Comparison of ENCODE assay signal across 16 cellular contexts in the genomic region with DNA sequence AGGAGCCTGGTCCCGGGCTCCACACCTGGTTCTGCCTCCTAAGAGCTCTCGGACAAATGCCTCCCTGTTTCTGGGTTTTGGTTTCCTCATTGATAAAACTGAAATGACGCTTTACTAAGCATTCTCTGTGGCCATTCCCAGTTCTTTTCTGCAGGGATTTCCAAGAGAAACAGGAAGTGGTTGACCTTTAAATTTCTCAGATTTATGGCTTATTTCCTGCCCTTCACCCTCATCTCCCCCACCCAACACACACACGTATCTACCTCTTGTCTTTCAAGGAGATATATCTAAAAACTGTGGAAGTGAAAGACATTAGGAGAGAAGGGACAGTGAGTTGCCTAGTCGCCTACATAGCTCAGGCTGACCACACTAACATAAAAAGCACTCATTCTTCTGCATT. TPM values are rescaled to one million over a fixed set of nuclear protein-coding genes. Genes with fewer than 3 reads are reported as not detected.
"Had no signal": no experiment of that assay in that cellular context is flagged by ENCODE, and none has a peak within 500 bp of the region (broad histone marks: within the 10 kb centered on the region; RNA-seq: fewer than 3 reads in every experiment).

No MANE protein-coding gene starts in this region.

- H3K4me1 Mint-ChIP-seq: natural killer cell had no signal

- ATAC-seq: activated T-cell treated with anti-CD3 and anti-CD28 coated beads, Interleukin-2, amount 50 U/mL, for 4 hours; lower lobe of right lung; natural killer cell had no signal

- H3K36me3 ChIP-seq: lower lobe of right lung, thyroid gland had no signal

- H3K4me3 Mint-ChIP-seq: activated naive CD8-positive, alpha-beta T cell; activated T-cell treated with anti-CD3 and anti-CD28 coated beads, Interleukin-2, amount 50 U/mL, for 4 hours; natural killer cell had no signal

- H3K27me3 ChIP-seq: hepatocyte, thyroid gland had no signal

- H3K27ac Mint-ChIP-seq: activated naive CD8-positive, alpha-beta T cell; natural killer cell had no signal

- H3K4me3 ChIP-seq: hepatocyte, lower lobe of right lung, thyroid gland had no signal

- H3K27me3 Mint-ChIP-seq: activated naive CD8-positive, alpha-beta T cell had no signal

- H3K9me3 Mint-ChIP-seq: activated T-cell treated with anti-CD3 and anti-CD28 coated beads, Interleukin-2, amount 50 U/mL, for 4 hours had no signal

- H3K27ac ChIP-seq: hepatocyte, lower lobe of right lung, thyroid gland had no signal

- FAIRE-seq: bronchial epithelial cell, colon, urothelium cell line had no signal

- H3K36me3 Mint-ChIP-seq: activated naive CD8-positive, alpha-beta T cell; natural killer cell had no signal

- DNase-seq: activated CD4-positive, alpha-beta T cell treated with anti-CD3 and anti-CD28 coated beads for 1 hour; activated CD4-positive, alpha-beta T cell treated with anti-CD3 and anti-CD28 coated beads, Interleukin-2, amount 50 U/mL, for 48 hours; activated effector memory CD4-positive, alpha-beta T cell treated with anti-CD3 and anti-CD28 coated beads, Interleukin-2, amount 50 U/mL, for 16 hours; activated T-cell treated with anti-CD3 and anti-CD28 coated beads, Interleukin-2, amount 50 U/mL, for 4 hours; amygdala; kidney glomerular epithelial cell; lower lobe of right lung; natural killer cell; nucleus accumbens; T-helper 9 cell; thyroid gland had no signal

- H3K9me3 ChIP-seq: lower lobe of right lung, thyroid gland had no signal

RNA-seq across cellular contexts. Expression of a gene that starts 53.0 kb away (rescaled TPM):
- total RNA-seq: natural killer cell had no signal
